Comparison of ENCODE assay signal across 9 cellular contexts in genomic region chr4:138235419-138235952, GRCh38. TPM values are rescaled to one million over a fixed set of nuclear protein-coding genes. Genes with fewer than 3 reads are reported as not detected.
DNase-seq lines count a peak whose midpoint lies in the region; ATAC-seq and TF ChIP-seq lines count a peak whose summit lies in the region.
"Had no signal": no experiment of that assay in that cellular context is flagged by ENCODE, and none has a peak within 500 bp of the region (broad histone marks: within the 10 kb centered on the region; RNA-seq: fewer than 3 reads in every experiment).

No MANE protein-coding gene starts in this region.

- ATAC-seq in activated naive CD4-positive, alpha-beta T cell treated with anti-CD3 and anti-CD28 coated beads, Interleukin-2, amount 50 U/mL, for 72 hours = peak; percentile 66 to 76
- ATAC-seq in upper lobe of left lung (ENCODE audit: low FRiP score in 2 of 2) = no peak
- no peak for ATAC-seq in T-cell (replicated peaks in 1 of 4)

- H3K4me3 ChIP-seq in upper lobe of left lung = no peak overlapping the region
- H3K4me3 ChIP-seq: cardiac muscle cell had no signal

- TF ChIP-seq POLR2A in erythroblast (IDR thresholded peaks at IDR 0.05; ENCODE audit: low read length) = no peak
- TF ChIP-seq POLR2A in upper lobe of left lung (IDR thresholded peaks at IDR 0.05) = no peak

- H3K4me1 ChIP-seq in upper lobe of left lung = no peaks in the 10 kb centered on the region

- POLR2A ChIA-PET in T-cell (lab: Charles Lee) = no interaction called here

- peaks cover 2% of the 10 kb centered on the region for H3K27me3 Mint-ChIP-seq in activated T-helper 1 cell treated with anti-CD3 and anti-CD28 coated beads, Interleukin-12 subunit alpha, Interleukin-12 subunit beta, Interleukin-2, Interleukin-4 antibody, amounts not matched to agents 30 ng/mL and 10 ng/mL and 1 ng/mL, durations not matched to agents 14 hours and 24 hours and 36 hours (ENCODE audit: insufficient read depth)
- no peaks in the 10 kb centered on the region for H3K27me3 Mint-ChIP-seq in T-cell

- no peak overlapping the region for H3K4me3 Mint-ChIP-seq in activated T-helper 1 cell treated with anti-CD3 and anti-CD28 coated beads, Interleukin-12 subunit alpha, Interleukin-12 subunit beta, Interleukin-2, Interleukin-4 antibody, amounts not matched to agents 30 ng/mL and 10 ng/mL and 1 ng/mL, durations not matched to agents 14 hours and 24 hours and 36 hours
- H3K4me3 Mint-ChIP-seq in T-cell = no peak overlapping the region

- peaks cover 3 to 4% of the 10 kb centered on the region in 2 donors for H3K9me3 Mint-ChIP-seq in activated naive CD4-positive, alpha-beta T cell treated with anti-CD3 and anti-CD28 coated beads, Interleukin-2, amount 50 U/mL, for 72 hours
- no peaks in the 10 kb centered on the region for H3K9me3 Mint-ChIP-seq in activated T-helper 1 cell treated with anti-CD3 and anti-CD28 coated beads, Interleukin-12 subunit alpha, Interleukin-12 subunit beta, Interleukin-2, Interleukin-4 antibody, amounts not matched to agents 30 ng/mL and 10 ng/mL and 1 ng/mL, durations not matched to agents 14 hours and 24 hours and 36 hours
- H3K9me3 Mint-ChIP-seq in T-cell = peaks cover 0 to 5% (median 0%) of the 10 kb centered on the region in 3 donors

- H3K36me3 Mint-ChIP-seq in activated naive CD4-positive, alpha-beta T cell treated with anti-CD3 and anti-CD28 coated beads, Interleukin-2, amount 50 U/mL, for 72 hours = peaks cover 0 to 6% of the 10 kb centered on the region in 2 donors
- peaks cover 10% of the 10 kb centered on the region for H3K36me3 Mint-ChIP-seq in activated T-helper 1 cell treated with anti-CD3 and anti-CD28 coated beads, Interleukin-12 subunit alpha, Interleukin-12 subunit beta, Interleukin-2, Interleukin-4 antibody, amounts not matched to agents 30 ng/mL and 10 ng/mL and 1 ng/mL, durations not matched to agents 14 hours and 24 hours and 36 hours (ENCODE audit: low read depth)
- no peaks in the 10 kb centered on the region for H3K36me3 Mint-ChIP-seq in T-cell

- intact Hi-C loops in activated T-helper 1 cell treated with anti-CD3 and anti-CD28 coated beads, Interleukin-12 subunit alpha, Interleukin-12 subunit beta, Interleukin-2, Interleukin-4 antibody, amounts not matched to agents 30 ng/mL and 10 ng/mL and 1 ng/mL, durations not matched to agents 14 hours and 24 hours and 36 hours (cut with micrococcal nuclease) = no loop called here

- H3K27ac Mint-ChIP-seq in activated naive CD4-positive, alpha-beta T cell treated with anti-CD3 and anti-CD28 coated beads, Interleukin-2, amount 50 U/mL, for 72 hours = no peak overlapping the region
- no peak overlapping the region for H3K27ac Mint-ChIP-seq in activated T-helper 1 cell treated with anti-CD3 and anti-CD28 coated beads, Interleukin-12 subunit alpha, Interleukin-12 subunit beta, Interleukin-2, Interleukin-4 antibody, amounts not matched to agents 30 ng/mL and 10 ng/mL and 1 ng/mL, durations not matched to agents 14 hours and 24 hours and 36 hours
- H3K27ac Mint-ChIP-seq in T-cell = no peak overlapping the region

- 32% methylated on average over 1 of the region's 1 CpG for WGBS in upper lobe of left lung, 2 donors

- TF ChIP-seq EP300 in upper lobe of left lung (IDR thresholded peaks at IDR 0.05) = peak in 3 of 4 donors; percentile 39 to 88 (median 55)

- no peaks in the 10 kb centered on the region for H3K27me3 ChIP-seq in upper lobe of left lung
- H3K27me3 ChIP-seq: cardiac muscle cell had no signal

- no peaks in the 10 kb centered on the region for H3K36me3 ChIP-seq in upper lobe of left lung
- H3K36me3 ChIP-seq: cardiac muscle cell had no signal

- no peak for TF ChIP-seq CTCF in upper lobe of left lung (IDR thresholded peaks at IDR 0.05)

- no peaks in the 10 kb centered on the region for H3K9me3 ChIP-seq in upper lobe of left lung

- peaks cover 31% of the 10 kb centered on the region for H3K4me1 Mint-ChIP-seq in activated T-helper 1 cell treated with anti-CD3 and anti-CD28 coated beads, Interleukin-12 subunit alpha, Interleukin-12 subunit beta, Interleukin-2, Interleukin-4 antibody, amounts not matched to agents 30 ng/mL and 10 ng/mL and 1 ng/mL, durations not matched to agents 14 hours and 24 hours and 36 hours (ENCODE audit: low read depth)
- no peaks in the 10 kb centered on the region for H3K4me1 Mint-ChIP-seq in T-cell

- DNase-seq in activated naive CD4-positive, alpha-beta T cell treated with anti-CD3 and anti-CD28 coated beads, Interleukin-2, amount 50 U/mL, for 72 hours (ENCODE audit: low spot score in 2 of 2) = no peak
- DNase-seq in activated naive CD4-positive, alpha-beta T cell treated with anti-CD3 and anti-CD28 coated beads, Interleukin-2, amount 50 U/mL, for 16 hours = no peak
- DNase-seq in MV-4-11 (lab: John Stamatoyannopoulos, UW) = peak; percentile 42
- DNase-seq in erythroblast (lab: John Stamatoyannopoulos, UW) = peak; percentile 79 to 85
- DNase-seq in upper lobe of left lung = no peak
- DNase-seq in C1 segment of cervical spinal cord (lab: John Stamatoyannopoulos, UW) = no peak
- DNase-seq in activated T-helper 1 cell treated with anti-CD3 and anti-CD28 coated beads, Interleukin-12 subunit alpha, Interleukin-12 subunit beta, Interleukin-2, Interleukin-4 antibody, amounts not matched to agents 30 ng/mL and 10 ng/mL and 1 ng/mL, durations not matched to agents 14 hours and 24 hours and 36 hours (ENCODE audit: low spot score) = no peak
- no peak for DNase-seq in T-cell

- CTCF ChIA-PET in T-cell (lab: Charles Lee) = no interaction called here

- peak overlapping the region in 3 of 4 donors; percentile 15 to 55 (median 17) for H3K27ac ChIP-seq in upper lobe of left lung
- H3K27ac ChIP-seq: cardiac muscle cell had no signal

RNA-seq across cellular contexts. Expression of gene SLC7A11, which starts 6.7 kb away (rescaled TPM):
- total RNA-seq in activated naive CD4-positive, alpha-beta T cell treated with anti-CD3 and anti-CD28 coated beads, Interleukin-2, amount 50 U/mL, for 72 hours = 1 to 10 TPM; 2.0 to 5.2 TPM
- total RNA-seq in upper lobe of left lung (1 to 10 TPM in 5 of 6 donors, under 1 TPM in 1; 0.77 to 9.6 (median 2.1) TPM), T-cell (under 1 TPM; 0.05 to 0.44 (median 0.30) TPM)
- 2.6 and 2.7 TPM in 2 replicates for total RNA-seq in activated T-helper 1 cell treated with anti-CD3 and anti-CD28 coated beads, Interleukin-12 subunit alpha, Interleukin-12 subunit beta, Interleukin-2, Interleukin-4 antibody, amounts not matched to agents 30 ng/mL and 10 ng/mL and 1 ng/mL, durations not matched to agents 14 hours and 24 hours and 36 hours

Comparison
In these comparisons a context has a peak if more than half of its experiments do, and no peak if none do; other contexts are left out.
1. ATAC-seq: peak in activated naive CD4-positive, alpha-beta T cell treated with anti-CD3 and anti-CD28 coated beads, Interleukin-2, amount 50 U/mL, for 72 hours (2 of 2); none in upper lobe of left lung (0 of 2) and T-cell (0 of 4).
2. DNase-seq: peak in MV-4-11 (single experiment) and erythroblast (2 of 2); none in activated naive CD4-positive, alpha-beta T cell treated with anti-CD3 and anti-CD28 coated beads, Interleukin-2, amount 50 U/mL, for 72 hours (0 of 2), activated naive CD4-positive, alpha-beta T cell treated with anti-CD3 and anti-CD28 coated beads, Interleukin-2, amount 50 U/mL, for 16 hours (single experiment), upper lobe of left lung (0 of 2), C1 segment of cervical spinal cord (0 of 14), activated T-helper 1 cell treated with anti-CD3 and anti-CD28 coated beads, Interleukin-12 subunit alpha, Interleukin-12 subunit beta, Interleukin-2, Interleukin-4 antibody, amounts not matched to agents 30 ng/mL and 10 ng/mL and 1 ng/mL, durations not matched to agents 14 hours and 24 hours and 36 hours (single experiment) and T-cell (0 of 34).